15 cellular contexts compared by ENCODE assay signal in the genomic region with DNA sequence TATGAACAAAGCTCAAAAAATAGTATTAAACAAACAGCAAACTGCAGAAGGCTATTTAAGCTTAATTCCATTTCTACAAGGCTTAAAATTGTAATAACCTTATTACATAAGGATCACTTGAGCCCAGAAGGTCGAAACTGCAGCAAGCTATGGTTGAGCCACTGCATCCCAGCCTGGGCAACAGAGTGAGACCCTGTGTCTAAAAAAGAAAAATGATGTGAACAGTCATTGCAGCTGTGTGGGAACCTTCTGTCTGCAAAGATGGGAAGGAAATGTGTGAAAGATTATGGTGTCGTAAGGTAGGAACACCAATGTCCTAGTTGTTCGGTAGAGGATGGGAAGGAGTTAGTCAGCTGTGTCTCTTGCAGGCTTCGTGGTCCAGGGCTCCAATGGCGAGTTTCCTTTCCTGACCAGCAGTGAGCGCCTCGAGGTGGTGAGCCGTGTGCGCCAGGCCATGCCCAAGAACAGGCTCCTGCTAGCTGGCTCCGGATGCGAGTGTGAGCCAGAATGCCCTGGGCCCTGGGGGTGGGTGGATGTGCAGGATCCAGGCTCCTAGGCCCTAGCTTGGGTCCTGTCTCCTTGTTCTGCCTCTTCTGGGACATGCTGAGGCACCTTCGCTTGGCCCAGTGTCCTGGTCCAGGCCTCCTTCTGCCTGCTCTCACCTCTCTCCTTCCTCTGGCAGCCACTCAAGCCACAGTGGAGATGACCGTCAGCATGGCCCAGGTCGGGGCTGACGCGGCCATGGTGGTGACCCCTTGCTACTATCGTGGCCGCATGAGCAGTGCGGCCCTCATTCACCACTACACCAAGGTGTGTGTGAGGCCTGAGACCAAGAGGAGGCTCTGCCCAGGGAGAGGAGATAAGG. TPM values are rescaled to one million over a fixed set of nuclear protein-coding genes. Genes with fewer than 3 reads are reported as not detected.
DNase-seq lines count a peak whose midpoint lies in the region; ATAC-seq, FAIRE-seq and TF ChIP-seq lines count a peak whose summit lies in the region.
"Had no signal": no experiment of that assay in that cellular context is flagged by ENCODE, and none has a peak within 500 bp of the region (broad histone marks: within the 10 kb centered on the region; RNA-seq: fewer than 3 reads in every experiment).

No MANE protein-coding gene starts in this region.

- DNase-seq in bronchial epithelial cell (ENCODE audit: low read depth) (no peak), psoas muscle (peak in 1 of 2 donors; percentile 40), Ammon's horn (ENCODE audit: low spot score) (no peak), NCI-H2196 treated with DMSO at 0.1 percent for 48 hours (lab: John Stamatoyannopoulos, UW; ENCODE audit: unreplicated experiment) (no peak)
- DNase-seq: MG63, NCI-H1092 treated with DMSO at 0.1 percent for 48 hours, NCI-H1694, NCI-H82 had no signal

- no peak overlapping the region for H3K4me3 ChIP-seq in BLaER1 treated with 17β-estradiol and CSF1 and Interleukin-3, amounts not matched to agents 10 nM and 100 nM
- H3K4me3 ChIP-seq in HEK293 (ENCODE audit: low read depth, low read length) (no peak overlapping the region), bronchial epithelial cell (ENCODE audit: low read depth, low read length) (no peak overlapping the region), psoas muscle (no peak overlapping the region)
- H3K4me3 ChIP-seq: MG63 had no signal

- H3K27ac ChIP-seq in BLaER1 treated with 17β-estradiol and CSF1 and Interleukin-3, amounts not matched to agents 10 nM and 100 nM, result peak overlapping the region in 5 of 11 experiments; percentile 8 to 56 (median 43); a peak in 4 of 22 replicates
- H3K27ac ChIP-seq in HEK293 (ENCODE audit: extremely low read depth, low read depth, low read length) (no peak overlapping the region), psoas muscle (peak overlapping the region; percentile 80)
- H3K27ac ChIP-seq: KMS-11 had no signal

- no peaks in the 10 kb centered on the region for H3K36me3 ChIP-seq in BLaER1 treated with 17β-estradiol and CSF1 and Interleukin-3, amounts not matched to agents 10 nM and 100 nM
- H3K36me3 ChIP-seq in HEK293 (ENCODE audit: control insufficient read depth in 2 of 2, insufficient read depth in 1 of 2, low read length in 2 of 2) (no peaks in the 10 kb centered on the region), bronchial epithelial cell (ENCODE audit: control insufficient read depth, insufficient read depth, low read length) (no peaks in the 10 kb centered on the region), psoas muscle (ENCODE audit: insufficient read depth in 1 of 2, low read depth in 1 of 2) (no peaks in the 10 kb centered on the region)
- H3K36me3 ChIP-seq: MG63 had no signal

- TF ChIP-seq CTCF in HEK293 (tag by site-specific recombination; IDR thresholded peaks at IDR 0.05), result no peak
- no peak for TF ChIP-seq CTCF in bronchial epithelial cell (IDR thresholded peaks at IDR 0.05; ENCODE audit: insufficient read depth, low read length, severe bottlenecking)
- no peak for TF ChIP-seq CTCF in psoas muscle (IDR thresholded peaks at IDR 0.05)

- peak; percentile 93 for FAIRE-seq in bronchial epithelial cell (lab: Jason Lieb, UNC)

- ATAC-seq in psoas muscle (no peak), HG03039 (IDR thresholded peaks at IDR 0.05; ENCODE audit: unreplicated experiment) (no peak), GM21381 (IDR thresholded peaks at IDR 0.05; ENCODE audit: unreplicated experiment) (no peak)

- no peaks in the 10 kb centered on the region; a peak in 1 of 22 replicates for H4K20me1 ChIP-seq in BLaER1 treated with 17β-estradiol and CSF1 and Interleukin-3, amounts not matched to agents 10 nM and 100 nM

- WGBS in psoas muscle, 3 donors, result 93 to 96% (median 93%) methylated on average over 19 of the region's 19 CpGs

- H3K4me2 ChIP-seq in BLaER1 treated with 17β-estradiol and CSF1 and Interleukin-3, amounts not matched to agents 10 nM and 100 nM, result peak overlapping the region in 8 of 11 experiments; percentile 8 to 53 (median 39); a peak in 12 of 22 replicates
- H3K4me2 ChIP-seq: KMS-11 had no signal

- H3K4me1 ChIP-seq in BLaER1 treated with 17β-estradiol and CSF1 and Interleukin-3, amounts not matched to agents 10 nM and 100 nM, result peaks cover 0 to 17% (median 11%) of the 10 kb centered on the region in 10 experiments; a peak in 15 of 20 replicates
- H3K4me1 ChIP-seq in HEK293 (ENCODE audit: control insufficient read depth, insufficient read depth, low read length) (no peaks in the 10 kb centered on the region), psoas muscle (peaks cover 80% of the 10 kb centered on the region)

- no peaks in the 10 kb centered on the region for H3K27me3 ChIP-seq in BLaER1 treated with 17β-estradiol and CSF1 and Interleukin-3, amounts not matched to agents 10 nM and 100 nM
- H3K27me3 ChIP-seq in bronchial epithelial cell (ENCODE audit: control insufficient read depth, insufficient read depth, low read length) (no peaks in the 10 kb centered on the region), psoas muscle (ENCODE audit: insufficient read depth in 3 of 3, low read length in 2 of 3) (no peaks in the 10 kb centered on the region)
- H3K27me3 ChIP-seq: MG63 had no signal

- H3K9ac ChIP-seq in BLaER1 treated with 17β-estradiol and CSF1 and Interleukin-3, amounts not matched to agents 10 nM and 100 nM, result no peak overlapping the region; a peak in 1 of 22 replicates
- H3K9ac ChIP-seq: KMS-11 had no signal

- no peaks in the 10 kb centered on the region for H3K9me3 ChIP-seq in BLaER1 treated with 17β-estradiol and CSF1 and Interleukin-3, amounts not matched to agents 10 nM and 100 nM (replicated peaks in 1 of 11)
- H3K9me3 ChIP-seq in HEK293 (ENCODE audit: control insufficient read depth, insufficient read depth, low read depth, low read length) (no peaks in the 10 kb centered on the region), psoas muscle (no peaks in the 10 kb centered on the region)
- H3K9me3 ChIP-seq: MG63 had no signal

- POLR2A ChIA-PET in HEK293 (lab: Yijun Ruan, JAX), result interaction anchor here (0.9 kb wide), 1 partner anchor 14 kb away, joined by 3 read pairs; a partner anchor contains a TSS

- CTCF ChIA-PET in HEK293 (lab: Yijun Ruan, JAX), result interaction anchor here (1.0 to 1.2 kb wide), 2 partner anchors 14 to 26 kb away, joined by 3 read pairs; a partner anchor contains a TSS

- intact Hi-C loops in psoas muscle (cut with DNase I), result no loop called here

TF ChIP-seq in HEK293, 187 proteins besides CTCF, POLR2A, EP300 and RAD21:
- peak; percentile 55 for TF ChIP-seq ZNF121 (tag by site-specific recombination; IDR thresholded peaks at IDR 0.05)
- TF ChIP-seq, protein P1, sequence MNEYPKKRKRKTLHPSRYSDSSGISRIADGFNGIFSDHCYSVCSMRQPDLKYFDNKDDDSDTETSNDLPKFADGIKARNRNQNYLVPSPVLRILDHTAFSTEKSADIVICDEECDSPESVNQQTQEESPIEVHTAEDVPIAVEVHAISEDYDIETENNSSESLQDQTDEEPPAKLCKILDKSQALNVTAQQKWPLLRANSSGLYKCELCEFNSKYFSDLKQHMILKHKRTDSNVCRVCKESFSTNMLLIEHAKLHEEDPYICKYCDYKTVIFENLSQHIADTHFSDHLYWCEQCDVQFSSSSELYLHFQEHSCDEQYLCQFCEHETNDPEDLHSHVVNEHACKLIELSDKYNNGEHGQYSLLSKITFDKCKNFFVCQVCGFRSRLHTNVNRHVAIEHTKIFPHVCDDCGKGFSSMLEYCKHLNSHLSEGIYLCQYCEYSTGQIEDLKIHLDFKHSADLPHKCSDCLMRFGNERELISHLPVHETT (tag by site-specific recombination; IDR thresholded peaks at IDR 0.05), result no peak
- no peak for TF ChIP-seq ZNF311 (tag by site-specific recombination; IDR thresholded peaks at IDR 0.05; ENCODE audit: borderline replicate concordance)
- no peak for TF ChIP-seq GFI1B (tag by site-specific recombination; IDR thresholded peaks at IDR 0.05)
- no peak for TF ChIP-seq ZNF394 (tag by site-specific recombination; IDR thresholded peaks at IDR 0.05; ENCODE audit: borderline replicate concordance)

RNA-seq across cellular contexts. Expression of a gene that starts 9.1 kb away (rescaled TPM):
- total RNA-seq in bronchial epithelial cell (under 0.01 TPM in 1 of 2 replicates, not detected in the other), psoas muscle (1 to 10 TPM in 2 of 4 donors, under 1 TPM in 1, not detected in 1; 0.56 to 1.1 (median 1.0) TPM)
- polyA plus RNA-seq in psoas muscle, result under 1 TPM in 2 of 3 donors, not detected in 1; 0.12 to 0.13 TPM
- total RNA-seq: SK-MEL-5 had no signal
- polyA plus RNA-seq: BJ had no signal

RNA-seq across cellular contexts. Expression of a gene that starts 14.4 kb away (rescaled TPM):
- total RNA-seq in bronchial epithelial cell (0.13 and 0.26 TPM in 2 replicates), psoas muscle (10 to 100 TPM in 1 of 4 donors, 1 to 10 TPM in 2, under 1 TPM in 1; 0.66 to 12.3 (median 4.9) TPM)
- 1 to 10 TPM in 2 of 3 donors, under 1 TPM in 1; 0.96 to 3.4 (median 1.7) TPM for polyA plus RNA-seq in psoas muscle

RNA-seq across cellular contexts. Expression of a gene that starts 26.1 kb away (rescaled TPM):
- total RNA-seq in bronchial epithelial cell (0.26 TPM in 2 replicates), psoas muscle (1,000 to 10,000 TPM; 1,055 to 3,522 (median 2,378) TPM)
- 1,000 to 10,000 TPM in 2 of 3 donors, 100 to 1,000 TPM in 1; 254 to 5,473 (median 1,117) TPM for polyA plus RNA-seq in psoas muscle
- total RNA-seq: SK-MEL-5 had no signal

RNA-seq across cellular contexts. Expression of a gene that starts 34.7 kb away (rescaled TPM):
- 7.1 and 9.0 TPM in 2 replicates for total RNA-seq in bronchial epithelial cell
- 1 to 10 TPM; 1.8 to 4.1 (median 2.6) TPM for total RNA-seq in psoas muscle
- polyA plus RNA-seq in psoas muscle, result 1 to 10 TPM; 3.9 to 5.6 (median 5.2) TPM

RNA-seq across cellular contexts. Expression of a gene that starts 41.8 kb away (rescaled TPM):
- total RNA-seq in bronchial epithelial cell (25.5 and 33.7 TPM in 2 replicates), psoas muscle (10 to 100 TPM; 11.5 to 14.1 (median 11.9) TPM)
- 10 to 100 TPM in 2 of 3 donors, 1 to 10 TPM in 1; 8.9 to 22.9 (median 15.6) TPM for polyA plus RNA-seq in psoas muscle

Comparison
In these comparisons a context has a peak if more than half of its experiments do, and no peak if none do; other contexts are left out.
1. RNA of a gene that starts 26.1 kb away (total RNA-seq): 1,055 to 3,522 TPM in psoas muscle; 0.26 TPM in bronchial epithelial cell; every median in the first group is over 100 times any median in the second.